8 cellular contexts compared by ENCODE assay signal in genomic region chr3:157104928-157105652, GRCh38. TPM values are rescaled to one million over a fixed set of nuclear protein-coding genes. Genes with fewer than 3 reads are reported as not detected.
A peak's percentile ranks its signal among the peaks of the same experiment; 100 is the strongest.
DNase-seq lines count a peak whose midpoint lies in the region; ATAC-seq and TF ChIP-seq lines count a peak whose summit lies in the region.

No MANE protein-coding gene starts in this region.

- no peaks in the 10 kb centered on the region for H3K27me3 ChIP-seq in stomach
- no peaks in the 10 kb centered on the region for H3K27me3 ChIP-seq in upper lobe of left lung
- no peaks in the 10 kb centered on the region for H3K27me3 ChIP-seq in breast epithelium

- H3K9me3 ChIP-seq in stomach (no peaks in the 10 kb centered on the region), upper lobe of left lung (no peaks in the 10 kb centered on the region), breast epithelium (no peaks in the 10 kb centered on the region)

- peak overlapping the region in 3 of 5 donors; percentile 3 to 83 (median 19) for H3K27ac ChIP-seq in stomach
- no peak overlapping the region for H3K27ac ChIP-seq in upper lobe of left lung
- H3K27ac ChIP-seq in breast epithelium, result no peak overlapping the region

- intact Hi-C loops in stomach (cut with DNase I; ENCODE audit: low total_unique reads) (no loop called here), breast epithelium (cut with DNase I; ENCODE audit: low total_unique reads) (no loop called here)

- TF ChIP-seq CTCF in stomach (IDR thresholded peaks at IDR 0.05), result no peak
- no peak for TF ChIP-seq CTCF in upper lobe of left lung (IDR thresholded peaks at IDR 0.05)
- no peak for TF ChIP-seq CTCF in breast epithelium (IDR thresholded peaks at IDR 0.05)

- peak; percentile 44 for DNase-seq in activated CD8-positive, alpha-beta memory T cell treated with anti-CD3 and anti-CD28 coated beads for 24 hours
- DNase-seq in activated CD8-positive, alpha-beta memory T cell treated with anti-CD3 and anti-CD28 coated beads, Interleukin-2, amount 50 U/mL, for 48 hours, result no peak
- DNase-seq in NCI-H69 (lab: John Stamatoyannopoulos, UW) (peak; percentile 82), stomach (no peak), upper lobe of left lung (no peak), breast epithelium (ENCODE audit: low spot score in 2 of 2) (no peak)
- DNase-seq in activated effector memory CD4-positive, alpha-beta T cell treated with Interleukin-2 at 50 U/mL for 16 hours, result no peak

- H3K36me3 ChIP-seq in stomach, result no peaks in the 10 kb centered on the region
- no peaks in the 10 kb centered on the region for H3K36me3 ChIP-seq in upper lobe of left lung
- no peaks in the 10 kb centered on the region for H3K36me3 ChIP-seq in breast epithelium

- ATAC-seq in HG02938 (IDR thresholded peaks at IDR 0.05; ENCODE audit: unreplicated experiment) (peak; percentile 79), upper lobe of left lung (ENCODE audit: low FRiP score in 2 of 2) (no peak)

- no peak for TF ChIP-seq EP300 in stomach (IDR thresholded peaks at IDR 0.05)
- TF ChIP-seq EP300 in upper lobe of left lung (IDR thresholded peaks at IDR 0.05), result no peak

- 67 to 79% (median 68%) methylated on average over 7 of the region's 7 CpGs for WGBS in stomach, 5 donors
- 54 to 65% methylated on average over 7 of the region's 7 CpGs for WGBS in upper lobe of left lung, 2 donors

- H3K4me3 ChIP-seq in stomach, result no peak overlapping the region
- H3K4me3 ChIP-seq in upper lobe of left lung, result no peak overlapping the region
- no peak overlapping the region for H3K4me3 ChIP-seq in breast epithelium

- no peak for TF ChIP-seq POLR2A in stomach (IDR thresholded peaks at IDR 0.05)
- TF ChIP-seq POLR2A in upper lobe of left lung (IDR thresholded peaks at IDR 0.05), result no peak
- no peak for TF ChIP-seq POLR2A in breast epithelium (IDR thresholded peaks at IDR 0.05)

- H3K4me1 ChIP-seq in stomach (peaks cover 0 to 44% (median 29%) of the 10 kb centered on the region in 4 donors), upper lobe of left lung (peaks cover 0 to 2% (median 0%) of the 10 kb centered on the region in 4 donors), breast epithelium (no peaks in the 10 kb centered on the region)

RNA-seq across cellular contexts. Expression of gene CCNL1, which starts 54.9 kb away (rescaled TPM):
- 100 to 1,000 TPM in 4 of 5 donors, 10 to 100 TPM in 1; 63.1 to 484 (median 434) TPM for total RNA-seq in stomach
- 10 to 100 TPM; 14.0 to 74.3 (median 28.9) TPM for polyA plus RNA-seq in stomach
- total RNA-seq in upper lobe of left lung, result 100 to 1,000 TPM; 118 to 344 (median 246) TPM
- 100 to 1,000 TPM; 270 to 573 (median 300) TPM for total RNA-seq in breast epithelium

Comparison
In these comparisons a context has a peak if more than half of its experiments do, and no peak if none do; other contexts are left out.
1. DNase-seq: peak in activated CD8-positive, alpha-beta memory T cell treated with anti-CD3 and anti-CD28 coated beads for 24 hours (single experiment) and NCI-H69 (single experiment); none in activated CD8-positive, alpha-beta memory T cell treated with anti-CD3 and anti-CD28 coated beads, Interleukin-2, amount 50 U/mL, for 48 hours (single experiment), stomach (single experiment), activated effector memory CD4-positive, alpha-beta T cell treated with Interleukin-2 at 50 U/mL for 16 hours (single experiment), upper lobe of left lung (0 of 2) and breast epithelium (0 of 2).
2. H3K27ac ChIP-seq: peak in stomach (3 of 5); none in upper lobe of left lung (0 of 4) and breast epithelium (0 of 2).